In genomic region chr9:10366171-10366779, GRCh38 we compare ENCODE assay signal across 8 cellular contexts.
A peak's percentile ranks its signal among the peaks of the same experiment; 100 is the strongest.
DNase-seq lines count a peak whose midpoint lies in the region; TF ChIP-seq lines count a peak whose summit lies in the region.

No MANE protein-coding gene starts in this region.

- TF ChIP-seq POLR2A in spleen (IDR thresholded peaks at IDR 0.05), result no peak

- no peaks in the 10 kb centered on the region for H3K79me2 ChIP-seq in GM23248 (ENCODE audit: insufficient read depth)

- no peak overlapping the region for H3K4me2 ChIP-seq in GM23248 (ENCODE audit: unreplicated experiment)

- no peak overlapping the region for H2AFZ ChIP-seq in GM23248

- H3K9me3 ChIP-seq in GM23248 (ENCODE audit: low read depth) (no peaks in the 10 kb centered on the region), SJCRH30 (replicated peaks) (no peaks in the 10 kb centered on the region), spleen (no peaks in the 10 kb centered on the region), MG63 (no peaks in the 10 kb centered on the region)
- H3K9me3 ChIP-seq in CD4-positive, alpha-beta memory T cell (ENCODE audit: control insufficient read depth in 1 of 2, low read length in 2 of 2), result no peaks in the 10 kb centered on the region

- no peaks in the 10 kb centered on the region for H3K9me2 ChIP-seq in GM23248 (ENCODE audit: insufficient read depth)

- H3K27me3 Mint-ChIP-seq in CD4-positive, alpha-beta memory T cell, result no peaks in the 10 kb centered on the region

- H3K27ac Mint-ChIP-seq in CD4-positive, alpha-beta memory T cell, result no peak overlapping the region

- H3K27ac ChIP-seq in GM23248, result no peak overlapping the region
- H3K27ac ChIP-seq in SJCRH30, result no peak overlapping the region
- H3K27ac ChIP-seq in spleen, result no peak overlapping the region
- H3K27ac ChIP-seq in CD4-positive, alpha-beta memory T cell (ENCODE audit: low read depth, low read length), result no peak overlapping the region

- no peaks in the 10 kb centered on the region for H3K36me3 Mint-ChIP-seq in CD4-positive, alpha-beta memory T cell

- no peak overlapping the region for H3K4me3 Mint-ChIP-seq in CD4-positive, alpha-beta memory T cell

- POLR2A ChIA-PET in CD4-positive, alpha-beta memory T cell (lab: Charles Lee; ENCODE audit: partially characterized antibody), result no interaction called here

- no peaks in the 10 kb centered on the region for H3K4me1 ChIP-seq in GM23248 (ENCODE audit: insufficient read depth)
- H3K4me1 ChIP-seq in SJCRH30, result no peaks in the 10 kb centered on the region
- H3K4me1 ChIP-seq in spleen, result no peaks in the 10 kb centered on the region
- no peaks in the 10 kb centered on the region for H3K4me1 ChIP-seq in CD4-positive, alpha-beta memory T cell (ENCODE audit: insufficient read depth, low read length)

- no peaks in the 10 kb centered on the region for H3K27me3 ChIP-seq in GM23248 (replicated peaks; ENCODE audit: insufficient read depth)
- no peaks in the 10 kb centered on the region; the same call in 1 of the 2 replicates for H3K27me3 ChIP-seq in SJCRH30
- no peaks in the 10 kb centered on the region for H3K27me3 ChIP-seq in spleen (replicated peaks in 1 of 7)
- H3K27me3 ChIP-seq in MG63, result no peaks in the 10 kb centered on the region
- no peaks in the 10 kb centered on the region for H3K27me3 ChIP-seq in CD4-positive, alpha-beta memory T cell (ENCODE audit: insufficient read depth, low read length)

- H3F3A ChIP-seq in GM23248 (ENCODE audit: insufficient read depth), result no peaks in the 10 kb centered on the region

- H3K36me3 ChIP-seq in GM23248 (ENCODE audit: low read depth) (no peaks in the 10 kb centered on the region), SJCRH30 (no peaks in the 10 kb centered on the region), spleen (no peaks in the 10 kb centered on the region), MG63 (no peaks in the 10 kb centered on the region)
- H3K36me3 ChIP-seq in CD4-positive, alpha-beta memory T cell (ENCODE audit: insufficient read depth, low read length), result no peaks in the 10 kb centered on the region

- H4K20me1 ChIP-seq in GM23248 (ENCODE audit: insufficient read depth), result no peaks in the 10 kb centered on the region

- DNase-seq in GM12865 (ENCODE audit: low read depth) (peak; percentile 40), GM23248 (peak; percentile 31), Kasumi-1 (lab: John Stamatoyannopoulos, UW) (peak; percentile 27 to 43), SJCRH30 (peak; percentile 1 to 63), foreskin melanocyte (peak; percentile 42), spleen (no peak), MG63 (no peak)
- DNase-seq in CD4-positive, alpha-beta memory T cell, result no peak

- H3K9ac ChIP-seq in GM23248, result no peak overlapping the region

- H3K4me1 Mint-ChIP-seq in CD4-positive, alpha-beta memory T cell, result no peaks in the 10 kb centered on the region

- peaks cover 0 to 28% (median 6%) of the 10 kb centered on the region in 8 donors for H3K9me3 Mint-ChIP-seq in CD4-positive, alpha-beta memory T cell

- WGBS in GM23248 (ENCODE audit: low coverage in 1 of 2, low lambda C conversion rate in 2 of 2, missing lambda C conversion rate in 2 of 2), 2 experiments, result 14 to 15% methylated on average over 3 of the region's 3 CpGs
- 29 to 39% (median 34%) methylated on average over 3 of the region's 3 CpGs for WGBS in spleen, 5 donors

- H3K4me3 ChIP-seq in GM12865 (ENCODE audit: low read depth, low read length), result no peak overlapping the region
- H3K4me3 ChIP-seq in GM23248, result no peak overlapping the region
- no peak overlapping the region for H3K4me3 ChIP-seq in SJCRH30
- no peak overlapping the region for H3K4me3 ChIP-seq in spleen
- no peak overlapping the region for H3K4me3 ChIP-seq in MG63
- H3K4me3 ChIP-seq in CD4-positive, alpha-beta memory T cell (ENCODE audit: low read length in 2 of 2), result no peak overlapping the region

- CTCF ChIA-PET in CD4-positive, alpha-beta memory T cell (lab: Charles Lee; ENCODE audit: partially characterized antibody), result no interaction called here

- intact Hi-C loops in spleen (cut with DNase I; ENCODE audit: low total_unique reads), result no loop called here
- intact Hi-C loops in CD4-positive, alpha-beta memory T cell (cut with micrococcal nuclease), result no loop called here

- TF ChIP-seq CTCF in GM12865 (IDR thresholded peaks at IDR 0.05; ENCODE audit: insufficient read depth, low read depth, low read length, missing control alignments) (peak; percentile 59), spleen (IDR thresholded peaks at IDR 0.05 in 8 of 11, conservative IDR thresholded peaks at IDR 0.05 in 3 of 11) (peak in 6 of 11 experiments; percentile 17 to 44 (median 26))

- in situ Hi-C loops in GM23248 (cut with MboI), result no loop called here

Comparison
In these comparisons a context has a peak if more than half of its experiments do, and no peak if none do; other contexts are left out.
1. DNase-seq: peak in GM12865 (single experiment), GM23248 (single experiment), Kasumi-1 (2 of 2), SJCRH30 (2 of 2) and foreskin melanocyte (single experiment); none in spleen (single experiment), MG63 (single experiment) and CD4-positive, alpha-beta memory T cell (0 of 5).